25 cellular contexts compared by ENCODE assay signal in the genomic region with DNA sequence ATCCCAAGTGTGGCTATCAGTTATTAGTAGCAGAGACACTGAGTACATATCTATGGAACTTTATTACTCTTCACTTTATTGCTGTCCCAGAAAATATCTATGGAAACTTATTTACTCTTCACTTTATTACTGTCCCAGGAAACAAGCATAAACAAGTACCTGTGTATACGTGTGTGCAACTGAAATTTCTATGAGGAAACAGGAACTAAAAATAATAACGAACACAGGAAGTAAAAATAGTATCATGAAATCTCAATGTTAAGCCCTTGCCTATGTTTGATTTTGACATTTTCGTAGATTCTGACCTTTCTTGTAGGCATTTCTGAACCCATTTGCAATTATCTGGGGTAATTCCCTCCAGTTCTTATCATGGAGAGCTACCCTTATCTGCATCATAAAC.
A peak's percentile ranks its signal among the peaks of the same experiment; 100 is the strongest.
DNase-seq lines count a peak whose midpoint lies in the region; ATAC-seq and TF ChIP-seq lines count a peak whose summit lies in the region.
"Had no signal": no experiment of that assay in that cellular context is flagged by ENCODE, and none has a peak within 500 bp of the region (broad histone marks: within the 10 kb centered on the region; RNA-seq: fewer than 3 reads in every experiment).

No MANE protein-coding gene starts in this region.

- peak overlapping the region in 9 of 11 experiments; percentile 20 to 65 (median 52); a peak in 17 of 22 replicates for H3K27ac ChIP-seq in BLaER1 treated with 17β-estradiol and CSF1 and Interleukin-3, amounts not matched to agents 10 nM and 100 nM
- H3K27ac ChIP-seq in H9 (ENCODE audit: insufficient read length, low read depth, low read length) = no peak overlapping the region
- peak overlapping the region; percentile 21 for H3K27ac ChIP-seq in caudate nucleus (ENCODE audit: low read depth, low read length)
- H3K27ac ChIP-seq in gastrocnemius medialis = no peak overlapping the region
- H3K27ac ChIP-seq: epithelial cell of prostate, neutrophil, right lobe of liver, upper lobe of right lung, WERI-Rb-1 had no signal

- H3K9ac ChIP-seq in BLaER1 treated with 17β-estradiol and CSF1 and Interleukin-3, amounts not matched to agents 10 nM and 100 nM = no peak overlapping the region; a peak in 1 of 22 replicates
- H3K9ac ChIP-seq in H9 (ENCODE audit: extremely low read depth, insufficient read length, low read length) = no peak overlapping the region

- no peak overlapping the region for H2BK12ac ChIP-seq in H9 (ENCODE audit: insufficient read length, low read depth, low read length)

- H3K4me3 ChIP-seq in BLaER1 treated with 17β-estradiol and CSF1 and Interleukin-3, amounts not matched to agents 10 nM and 100 nM = no peak overlapping the region
- H3K4me3 ChIP-seq in gastrocnemius medialis = no peak overlapping the region
- H3K4me3 ChIP-seq: MG63, right lobe of liver, upper lobe of right lung had no signal

- no peak overlapping the region for H3K4me3 Mint-ChIP-seq in H9
- H3K4me3 Mint-ChIP-seq: activated CD4-positive, alpha-beta memory T cell treated with anti-CD3 and anti-CD28 coated beads for 36 hours; brain had no signal

- peak overlapping the region; percentile 41 for H2BK5ac ChIP-seq in H9 (ENCODE audit: insufficient read length, low read length)

- no peak for ATAC-seq in gastrocnemius medialis
- ATAC-seq in HG03439 (IDR thresholded peaks at IDR 0.05; ENCODE audit: unreplicated experiment) = no peak
- ATAC-seq: upper lobe of right lung had no signal

- H2AFZ ChIP-seq in H9 (ENCODE audit: low read length) = no peak overlapping the region

- no peak overlapping the region for H2BK120ac ChIP-seq in H9 (ENCODE audit: low read depth, low read length, poor library complexity, severe bottlenecking)

- intact Hi-C loops in gastrocnemius medialis (cut with DNase I; ENCODE audit: low total_unique reads) = loop anchor here (10.0 kb wide), 1 partner anchor 72 kb away; no protein-coding TSS in a partner anchor

- H3K4ac ChIP-seq in H9 (ENCODE audit: low read depth, low read length) = no peak overlapping the region

- no peak overlapping the region for H2BK20ac ChIP-seq in H9 (ENCODE audit: low read depth, low read length, poor library complexity, severe bottlenecking)

- H3K9me3 Mint-ChIP-seq in H9 = peaks cover 23 to 40% of the 10 kb centered on the region in 2 experiments

- no peak overlapping the region for H3K27ac Mint-ChIP-seq in H9
- H3K27ac Mint-ChIP-seq: activated CD4-positive, alpha-beta memory T cell treated with anti-CD3 and anti-CD28 coated beads for 36 hours; brain; progenitor cell of endocrine pancreas had no signal

- no peaks in the 10 kb centered on the region for H3K79me2 ChIP-seq in H9 (ENCODE audit: insufficient read depth, low read length)

- WGBS in H9 (ENCODE audit: extremely low coverage, insufficient read length, low lambda C conversion rate) = no CpG with 5 or more reads among the region's 3 CpGs

- H3K9me3 ChIP-seq in BLaER1 treated with 17β-estradiol and CSF1 and Interleukin-3, amounts not matched to agents 10 nM and 100 nM (replicated peaks in 1 of 11) = peaks cover 7 to 42% (median 37%) of the 10 kb centered on the region in 11 experiments; a peak in 20 of 22 replicates
- H3K9me3 ChIP-seq in H9 (ENCODE audit: control insufficient read depth, low read depth, low read length) = no peaks in the 10 kb centered on the region
- no peaks in the 10 kb centered on the region for H3K9me3 ChIP-seq in gastrocnemius medialis
- H3K9me3 ChIP-seq: MG63, neutrophil, right lobe of liver, upper lobe of right lung had no signal

- no peak overlapping the region for H4K91ac ChIP-seq in H9 (ENCODE audit: insufficient read length, low read depth, low read length)

- peaks cover 33 to 60% (median 43%) of the 10 kb centered on the region in 10 experiments for H3K4me1 ChIP-seq in BLaER1 treated with 17β-estradiol and CSF1 and Interleukin-3, amounts not matched to agents 10 nM and 100 nM
- H3K4me1 ChIP-seq in H9 (ENCODE audit: insufficient read depth, low read length) = peaks cover 2% of the 10 kb centered on the region; the same call in 1 of the 2 replicates
- no peaks in the 10 kb centered on the region for H3K4me1 ChIP-seq in gastrocnemius medialis
- H3K4me1 ChIP-seq: right lobe of liver had no signal

- no peak overlapping the region for H3K56ac ChIP-seq in H9 (ENCODE audit: insufficient read length, low read depth, low read length)

- H3K36me3 Mint-ChIP-seq in H9 (ENCODE audit: insufficient read depth in 1 of 3, low read depth in 3 of 3) = peaks cover 5 to 37% (median 20%) of the 10 kb centered on the region in 3 experiments
- H3K36me3 Mint-ChIP-seq: brain had no signal

- no peak overlapping the region for H4K8ac ChIP-seq in H9 (replicated peaks; ENCODE audit: insufficient read length, low read depth, low read length)

- peaks cover 11% of the 10 kb centered on the region in 2 experiments for H3K4me1 Mint-ChIP-seq in H9
- H3K4me1 Mint-ChIP-seq: brain had no signal

- H3K4me2 ChIP-seq in BLaER1 treated with 17β-estradiol and CSF1 and Interleukin-3, amounts not matched to agents 10 nM and 100 nM = peak overlapping the region; percentile 17 to 77 (median 54)
- no peak overlapping the region for H3K4me2 ChIP-seq in H9 (ENCODE audit: insufficient read depth, insufficient read length, low read length)

- no peaks in the 10 kb centered on the region for H3K23me2 ChIP-seq in H9 (ENCODE audit: insufficient read length, low read depth, low read length, poor library complexity, severe bottlenecking)

- no peak overlapping the region for H2AK5ac ChIP-seq in H9 (ENCODE audit: insufficient read length, low read length)

- no peak overlapping the region for H3T11ph ChIP-seq in H9 (ENCODE audit: low read length)

- TF ChIP-seq POLR2A in gastrocnemius medialis (IDR thresholded peaks at IDR 0.05) = no peak

- no peak overlapping the region for H3K23ac ChIP-seq in H9 (ENCODE audit: insufficient read length, low read depth, low read length)

- peak overlapping the region; percentile 29; the same call in 1 of the 2 replicates for H3K14ac ChIP-seq in H9 (ENCODE audit: insufficient read depth, low read length)

- H4K20me1 ChIP-seq in BLaER1 treated with 17β-estradiol and CSF1 and Interleukin-3, amounts not matched to agents 10 nM and 100 nM = no peaks in the 10 kb centered on the region
- H4K20me1 ChIP-seq in H9 (ENCODE audit: control insufficient read depth, insufficient read depth, insufficient read length) = no peaks in the 10 kb centered on the region

- no peaks in the 10 kb centered on the region for H3K79me1 ChIP-seq in H9 (ENCODE audit: insufficient read depth, low read depth, low read length, poor library complexity, severe bottlenecking)

- no peak overlapping the region for H3K18ac ChIP-seq in H9 (ENCODE audit: insufficient read length, low read depth, low read length)

- no peak for TF ChIP-seq CTCF in H9 (conservative IDR thresholded peaks at IDR 0.05)
- no peak for TF ChIP-seq CTCF in gastrocnemius medialis (IDR thresholded peaks at IDR 0.05 in 4 of 5, conservative IDR thresholded peaks at IDR 0.05 in 1 of 5)

- in situ Hi-C loops in gastrocnemius medialis (cut with MboI; ENCODE audit: low sequenced_read_pairs in 4 of 4) = no loop called here

- H3K27me3 Mint-ChIP-seq in H9 (ENCODE audit: low read depth) = peaks cover 6% of the 10 kb centered on the region
- H3K27me3 Mint-ChIP-seq: activated CD4-positive, alpha-beta memory T cell treated with anti-CD3 and anti-CD28 coated beads for 36 hours; brain had no signal

- no peak overlapping the region for H2BK15ac ChIP-seq in H9 (ENCODE audit: low read depth, low read length)

- DNase-seq in CD1c-positive myeloid dendritic cell (ENCODE audit: extremely low spot score) (peak; percentile 14), H9 (no peak), caudate nucleus (lab: John Stamatoyannopoulos, UW) (no peak), NCI-H510A (lab: John Stamatoyannopoulos, UW) (no peak), gastrocnemius medialis (no peak)
- DNase-seq: activated CD4-positive, alpha-beta memory T cell treated with anti-CD3 and anti-CD28 coated beads for 36 hours; activated effector memory CD4-positive, alpha-beta T cell treated with anti-CD3 and anti-CD28 coated beads, Interleukin-2, amount 50 U/mL, for 16 hours; glutamatergic neuron; KG1; left ventricle myocardium superior; MG63; NCI-H1417 treated with DMSO at 0.1 percent for 48 hours; NCI-H345; NCI-H748 treated with DMSO at 0.1 percent for 48 hours; right lobe of liver; stimulated activated CD4-positive, alpha-beta T cell treated with anti-CD3 and anti-CD28 coated beads, Interleukin-2, amount 100 ng/mL, for 48 hours; substantia nigra; upper lobe of right lung; WERI-Rb-1 had no signal

- H3K36me3 ChIP-seq in BLaER1 treated with 17β-estradiol and CSF1 and Interleukin-3, amounts not matched to agents 10 nM and 100 nM = peaks cover 0 to 23% (median 7%) of the 10 kb centered on the region in 11 experiments; a peak in 7 of 22 replicates
- no peaks in the 10 kb centered on the region for H3K36me3 ChIP-seq in gastrocnemius medialis
- H3K36me3 ChIP-seq: MG63, neutrophil, right lobe of liver, upper lobe of right lung, WERI-Rb-1 had no signal

- no peaks in the 10 kb centered on the region for H3K27me3 ChIP-seq in BLaER1 treated with 17β-estradiol and CSF1 and Interleukin-3, amounts not matched to agents 10 nM and 100 nM
- H3K27me3 ChIP-seq in H9 (ENCODE audit: insufficient read depth, low read length) = no peaks in the 10 kb centered on the region
- H3K27me3 ChIP-seq in gastrocnemius medialis = peaks cover 0 to 5% (median 0%) of the 10 kb centered on the region in 3 donors
- H3K27me3 ChIP-seq: right lobe of liver, upper lobe of right lung had no signal

- H4K5ac ChIP-seq in H9 (ENCODE audit: insufficient read length, low read depth, low read length) = no peak overlapping the region

Comparison
In these comparisons a context has a peak if more than half of its experiments do, and no peak if none do; other contexts are left out.
1. H3K27ac ChIP-seq: peak in BLaER1 treated with 17β-estradiol and CSF1 and Interleukin-3, amounts not matched to agents 10 nM and 100 nM (9 of 11) and caudate nucleus (single experiment); none in H9 (single experiment) and gastrocnemius medialis (0 of 4).